ENCODE assay signal across 15 cellular contexts in the genomic region with DNA sequence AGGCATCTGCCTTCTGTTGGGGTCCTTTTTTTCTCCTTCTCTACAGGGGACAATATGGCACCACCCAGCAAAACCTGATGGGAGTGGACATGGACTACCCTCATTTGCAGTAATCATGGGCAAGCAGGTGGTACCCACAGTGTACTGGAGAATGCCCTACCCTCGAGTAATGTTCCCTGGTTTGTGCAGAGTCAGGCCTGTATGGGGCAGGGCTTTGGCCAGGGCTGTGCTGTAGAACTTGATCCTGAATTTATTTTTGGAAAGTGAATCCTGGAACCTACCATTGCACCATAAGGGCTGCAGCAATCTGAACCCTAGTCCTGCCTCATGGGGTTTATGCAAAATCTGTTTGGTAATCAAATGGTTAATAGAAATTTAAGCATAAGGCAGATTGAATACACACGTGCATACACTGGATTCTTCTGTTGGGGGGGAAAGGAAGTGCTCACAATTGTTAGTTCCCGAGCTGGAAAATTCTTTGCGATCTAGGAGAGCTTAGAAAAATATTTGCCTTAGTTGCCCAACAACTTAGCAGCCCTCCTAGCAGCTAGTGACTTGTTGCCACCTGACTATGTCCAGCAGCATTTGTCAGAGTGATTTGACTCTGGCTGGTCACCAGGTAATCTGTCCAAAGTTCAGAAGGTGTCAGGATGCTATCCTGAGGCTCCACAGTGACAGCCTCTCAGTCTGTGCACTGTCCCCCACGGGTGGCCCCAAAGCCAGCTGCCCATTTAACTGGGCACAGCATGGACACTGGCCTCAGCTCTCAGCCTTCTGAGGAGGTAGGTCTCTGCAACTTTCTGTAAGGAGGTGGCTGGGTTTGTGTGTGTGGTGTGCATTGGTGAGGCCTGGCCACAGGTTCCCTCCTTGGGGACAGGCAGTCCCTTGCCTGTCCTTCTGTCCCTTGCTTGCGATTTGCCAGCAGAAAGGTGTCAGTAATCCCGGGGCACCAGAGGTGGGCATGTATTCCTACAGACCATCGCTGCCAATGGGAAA. TPM values are rescaled to one million over a fixed set of nuclear protein-coding genes. Genes with fewer than 3 reads are reported as not detected.
DNase-seq lines count a peak whose midpoint lies in the region; ATAC-seq lines count a peak whose summit lies in the region.
"Had no signal": no experiment of that assay in that cellular context is flagged by ENCODE, and none has a peak within 500 bp of the region (broad histone marks: within the 10 kb centered on the region; RNA-seq: fewer than 3 reads in every experiment).

No MANE protein-coding gene starts in this region.

- H3K4me1 Mint-ChIP-seq in activated T-helper 2 cell treated with anti-CD3 and anti-CD28 coated beads, Interferon-gamma antibody, Interleukin-2, Interleukin-4, amounts not matched to agents 10 μg/mL and 5 μg/mL and 100 μg/mL, durations not matched to agents 14 hours and 24 hours and 36 hours (ENCODE audit: low read depth): peaks cover under 1% of the 10 kb centered on the region

- no peaks in the 10 kb centered on the region for H3K9me3 Mint-ChIP-seq in activated T-helper 2 cell treated with anti-CD3 and anti-CD28 coated beads, Interferon-gamma antibody, Interleukin-2, Interleukin-4, amounts not matched to agents 10 μg/mL and 5 μg/mL and 100 μg/mL, durations not matched to agents 14 hours and 24 hours and 36 hours

- DNase-seq in AG08396 (ENCODE audit: low spot score) (peak; percentile 48), astrocyte of the hippocampus (ENCODE audit: low read depth, low spot score) (peak; percentile 49), left cardiac atrium (no peak), pons (ENCODE audit: low spot score) (peak; percentile 28), OCI-M1 (lab: John Stamatoyannopoulos, UW) (no peak), Kasumi-1 (lab: John Stamatoyannopoulos, UW) (no peak)
- no peak for DNase-seq in activated T-helper 2 cell treated with anti-CD3 and anti-CD28 coated beads, Interferon-gamma antibody, Interleukin-2, Interleukin-4, amounts not matched to agents 10 μg/mL and 5 μg/mL and 100 μg/mL, durations not matched to agents 14 hours and 24 hours and 36 hours (ENCODE audit: low spot score)
- DNase-seq: AML-193, KG1, NCI-H446, ovary, SHP77 treated with DMSO at 0.1 percent for 48 hours had no signal

- ATAC-seq in left cardiac atrium: peak; percentile 34 to 54
- no peak for ATAC-seq in GM21360 (IDR thresholded peaks at IDR 0.05; ENCODE audit: unreplicated experiment)
- ATAC-seq: activated CD4-positive, CD25-positive, alpha-beta regulatory T cell treated with anti-CD3 and anti-CD28 coated beads, Interleukin-2, amount 50 U/mL, for 24 hours; HCT116 had no signal

- H3K4me3 Mint-ChIP-seq in activated T-helper 2 cell treated with anti-CD3 and anti-CD28 coated beads, Interferon-gamma antibody, Interleukin-2, Interleukin-4, amounts not matched to agents 10 μg/mL and 5 μg/mL and 100 μg/mL, durations not matched to agents 14 hours and 24 hours and 36 hours (ENCODE audit: low read depth): no peak overlapping the region

- no peaks in the 10 kb centered on the region for H3K36me3 Mint-ChIP-seq in activated T-helper 2 cell treated with anti-CD3 and anti-CD28 coated beads, Interferon-gamma antibody, Interleukin-2, Interleukin-4, amounts not matched to agents 10 μg/mL and 5 μg/mL and 100 μg/mL, durations not matched to agents 14 hours and 24 hours and 36 hours (ENCODE audit: low read depth)

- peaks cover 28% of the 10 kb centered on the region for H3K27me3 Mint-ChIP-seq in activated T-helper 2 cell treated with anti-CD3 and anti-CD28 coated beads, Interferon-gamma antibody, Interleukin-2, Interleukin-4, amounts not matched to agents 10 μg/mL and 5 μg/mL and 100 μg/mL, durations not matched to agents 14 hours and 24 hours and 36 hours (ENCODE audit: low read depth)

- H3K27ac Mint-ChIP-seq in activated T-helper 2 cell treated with anti-CD3 and anti-CD28 coated beads, Interferon-gamma antibody, Interleukin-2, Interleukin-4, amounts not matched to agents 10 μg/mL and 5 μg/mL and 100 μg/mL, durations not matched to agents 14 hours and 24 hours and 36 hours: no peak overlapping the region

- intact Hi-C loops in left cardiac atrium (cut with DNase I): no loop called here
- intact Hi-C loops in activated T-helper 2 cell treated with anti-CD3 and anti-CD28 coated beads, Interferon-gamma antibody, Interleukin-2, Interleukin-4, amounts not matched to agents 10 μg/mL and 5 μg/mL and 100 μg/mL, durations not matched to agents 14 hours and 24 hours and 36 hours (cut with micrococcal nuclease): no loop called here

RNA-seq across cellular contexts. Expression of a gene that starts 8.3 kb away (rescaled TPM):
- total RNA-seq in left cardiac atrium: 10 to 100 TPM in 1 of 2 donors, 1 to 10 TPM in 1; 9.7 to 12.3 TPM
- total RNA-seq in activated T-helper 2 cell treated with anti-CD3 and anti-CD28 coated beads, Interferon-gamma antibody, Interleukin-2, Interleukin-4, amounts not matched to agents 10 μg/mL and 5 μg/mL and 100 μg/mL, durations not matched to agents 14 hours and 24 hours and 36 hours: 0.23 and 0.50 TPM in 2 replicates

Comparison
In these comparisons a context has a peak if more than half of its experiments do, and no peak if none do; other contexts are left out.
1. DNase-seq: peak in AG08396 (single experiment), astrocyte of the hippocampus (single experiment) and pons (single experiment); none in left cardiac atrium (single experiment), OCI-M1 (single experiment), activated T-helper 2 cell treated with anti-CD3 and anti-CD28 coated beads, Interferon-gamma antibody, Interleukin-2, Interleukin-4, amounts not matched to agents 10 μg/mL and 5 μg/mL and 100 μg/mL, durations not matched to agents 14 hours and 24 hours and 36 hours (single experiment) and Kasumi-1 (0 of 2).